9 cellular contexts compared by ENCODE assay signal in genomic region chr20:31711416-31712111, GRCh38. TPM values are rescaled to one million over a fixed set of nuclear protein-coding genes. Genes with fewer than 3 reads are reported as not detected.
A peak's percentile ranks its signal among the peaks of the same experiment; 100 is the strongest.
DNase-seq lines count a peak whose midpoint lies in the region; ATAC-seq, FAIRE-seq and TF ChIP-seq lines count a peak whose summit lies in the region.
"Had no signal": no experiment of that assay in that cellular context is flagged by ENCODE, and none has a peak within 500 bp of the region (broad histone marks: within the 10 kb centered on the region; RNA-seq: fewer than 3 reads in every experiment).

No MANE protein-coding gene starts in this region.

- H2AFZ ChIP-seq in PC-3 (ENCODE audit: low read length) = no peak overlapping the region
- H2AFZ ChIP-seq in endothelial cell of umbilical vein (ENCODE audit: low read depth, low read length) = no peak overlapping the region

- BruUV-seq in PC-3 (replicated peaks; lab: Mats Ljungman, UMichigan) = no TSS peak
- BruUV-seq in endothelial cell of umbilical vein (replicated peaks; lab: Mats Ljungman, UMichigan) = no TSS peak

- in situ Hi-C loops in gastrocnemius medialis (cut with MboI; ENCODE audit: low sequenced_read_pairs in 4 of 4) = no loop called here

- CTCF ChIA-PET in PC-3 (lab: Charles Lee) = no interaction called here
- CTCF ChIA-PET in endothelial cell of umbilical vein (lab: Charles Lee) = interaction anchor here (1.2 to 5.4 kb wide), 5 partner anchors 12 to 77 kb away, joined by 4 to 48 read pairs (median 16); no protein-coding TSS in a partner anchor

- H3K79me2 ChIP-seq in PC-3 (ENCODE audit: low read length) (peaks cover 99% of the 10 kb centered on the region), endothelial cell of umbilical vein (ENCODE audit: control insufficient read depth, insufficient read depth, low read length) (peaks cover 79% of the 10 kb centered on the region)

- ATAC-seq in PC-3 (no peak), gastrocnemius medialis (no peak), GM18858 (IDR thresholded peaks at IDR 0.05; ENCODE audit: unreplicated experiment) (no peak), GM21515 (IDR thresholded peaks at IDR 0.05; ENCODE audit: unreplicated experiment) (no peak), GM19397 (IDR thresholded peaks at IDR 0.05; ENCODE audit: unreplicated experiment) (no peak)

- intact Hi-C loops in PC-3 (cut with micrococcal nuclease) (loop anchor here (1.0 to 2.0 kb wide), 2 partner anchors 9 to 31 kb away; no protein-coding TSS in a partner anchor), endothelial cell of umbilical vein (cut with micrococcal nuclease) (loop anchor here (1.0 to 2.0 kb wide), 7 partner anchors 7 to 138 kb away; partner anchors contain the start of gene ID1), gastrocnemius medialis (cut with DNase I; ENCODE audit: low total_unique reads) (loop anchor here (2.0 kb wide), 1 partner anchor 41 kb away; no protein-coding TSS in a partner anchor)

- no peaks in the 10 kb centered on the region for H3K27me3 ChIP-seq in PC-3 (ENCODE audit: low read length)
- H3K27me3 ChIP-seq in endothelial cell of umbilical vein (ENCODE audit: control insufficient read depth in 2 of 2, insufficient read depth in 2 of 2, low read length in 2 of 2) = no peaks in the 10 kb centered on the region
- no peaks in the 10 kb centered on the region for H3K27me3 ChIP-seq in gastrocnemius medialis
- H3K27me3 ChIP-seq in effector memory CD4-positive, alpha-beta T cell (replicated peaks; ENCODE audit: control insufficient read depth, insufficient read depth, low read length, poor library complexity, severe bottlenecking) = no peaks in the 10 kb centered on the region

- dilution Hi-C loops in endothelial cell of umbilical vein (cut with MboI; ENCODE audit: extremely low pct_ligation_motif_present, low sequenced_read_pairs) = no loop called here

- TF ChIP-seq POLR2A in endothelial cell of umbilical vein (IDR thresholded peaks at IDR 0.05; ENCODE audit: low read depth, low read length) (no peak), gastrocnemius medialis (IDR thresholded peaks at IDR 0.05) (no peak)

- peaks cover 16% of the 10 kb centered on the region for H3F3A ChIP-seq in PC-3 (ENCODE audit: low read length, unreplicated experiment)

- no peaks in the 10 kb centered on the region for H3K9me1 ChIP-seq in endothelial cell of umbilical vein (replicated peaks; ENCODE audit: control insufficient read depth, extremely low read depth, insufficient read depth, low read length)

- H3K36me3 ChIP-seq in PC-3 (ENCODE audit: low read depth, low read length) (peaks cover 77% of the 10 kb centered on the region), endothelial cell of umbilical vein (ENCODE audit: control insufficient read depth in 2 of 2, extremely low read depth in 1 of 2, insufficient read depth in 2 of 2, low read length in 2 of 2) (peaks cover 15 to 18% of the 10 kb centered on the region in 2 experiments), gastrocnemius medialis (peaks cover 0 to 7% of the 10 kb centered on the region in 2 donors)
- peaks cover 17% of the 10 kb centered on the region for H3K36me3 ChIP-seq in effector memory CD4-positive, alpha-beta T cell (ENCODE audit: control insufficient read depth, insufficient read depth, low read length)

- H4K20me1 ChIP-seq in PC-3 (ENCODE audit: low read length) = no peaks in the 10 kb centered on the region
- H4K20me1 ChIP-seq in endothelial cell of umbilical vein (replicated peaks; ENCODE audit: control insufficient read depth, extremely low read depth, insufficient read depth, low read length) = no peaks in the 10 kb centered on the region

- H3K4me3 ChIP-seq in PC-3 (ENCODE audit: low read length) (peak overlapping the region; percentile 59), endothelial cell of umbilical vein (replicated peaks in 1 of 3; ENCODE audit: insufficient read depth in 1 of 3, low read depth in 1 of 3, low read length in 3 of 3) (no peak overlapping the region), gastrocnemius medialis (peak overlapping the region in 3 of 4 donors; percentile 8 to 26 (median 23))
- no peak overlapping the region for H3K4me3 ChIP-seq in effector memory CD4-positive, alpha-beta T cell (ENCODE audit: insufficient read depth, low read depth, low read length, poor library complexity, severe bottlenecking)

- H3K9ac ChIP-seq in PC-3 (ENCODE audit: low read length) (peak overlapping the region; percentile 90), endothelial cell of umbilical vein (replicated peaks; ENCODE audit: extremely low read depth, insufficient read depth, low read length) (peak overlapping the region; percentile 89)

- H3K4me2 ChIP-seq in PC-3 (ENCODE audit: low read length) (peak overlapping the region; percentile 87), endothelial cell of umbilical vein (ENCODE audit: insufficient read depth, low read length) (peak overlapping the region; percentile 69)

- H3K9me2 ChIP-seq in PC-3 (replicated peaks; ENCODE audit: low read length) = no peaks in the 10 kb centered on the region

- H3K4me1 ChIP-seq in PC-3 (ENCODE audit: insufficient read depth, low read length) = peaks cover 88% of the 10 kb centered on the region
- peaks cover 45% of the 10 kb centered on the region for H3K4me1 ChIP-seq in endothelial cell of umbilical vein (ENCODE audit: control insufficient read depth, extremely low read depth, insufficient read depth, low read length)
- peaks cover 88 to 96% of the 10 kb centered on the region in 2 donors for H3K4me1 ChIP-seq in gastrocnemius medialis
- H3K4me1 ChIP-seq in effector memory CD4-positive, alpha-beta T cell (ENCODE audit: control insufficient read depth, insufficient read depth, low read length, poor library complexity, severe bottlenecking) = peaks cover 39% of the 10 kb centered on the region

- DNase-seq in DMS53 treated with DMSO at 0.1 percent for 48 hours (lab: John Stamatoyannopoulos, UW; ENCODE audit: unreplicated experiment) (peak; percentile 60), PC-3 (peak; percentile 20), endothelial cell of umbilical vein (ENCODE audit: low read depth, low spot score) (no peak), gastrocnemius medialis (no peak)
- DNase-seq in effector memory CD4-positive, alpha-beta T cell = no peak
- DNase-seq: amniotic stem cell had no signal

- TF ChIP-seq CTCF in PC-3 (conservative IDR thresholded peaks at IDR 0.05; ENCODE audit: low read depth, low read length) = no peak
- TF ChIP-seq CTCF in endothelial cell of umbilical vein (IDR thresholded peaks at IDR 0.05; ENCODE audit: extremely low read depth in 1 of 2, insufficient read depth in 1 of 2, low read depth in 1 of 2, low read length in 2 of 2) = no peak
- TF ChIP-seq CTCF in gastrocnemius medialis (IDR thresholded peaks at IDR 0.05 in 4 of 5, conservative IDR thresholded peaks at IDR 0.05 in 1 of 5) = no peak

- no peaks in the 10 kb centered on the region for H3K9me3 ChIP-seq in PC-3 (ENCODE audit: low read length)
- H3K9me3 ChIP-seq in endothelial cell of umbilical vein (replicated peaks; ENCODE audit: control insufficient read depth, insufficient read depth, low read length) = no peaks in the 10 kb centered on the region
- H3K9me3 ChIP-seq in gastrocnemius medialis = no peaks in the 10 kb centered on the region
- no peaks in the 10 kb centered on the region for H3K9me3 ChIP-seq in effector memory CD4-positive, alpha-beta T cell (ENCODE audit: control insufficient read depth, low read length)

- no peak for FAIRE-seq in endothelial cell of umbilical vein (lab: Jason Lieb, UNC)

- POLR2A ChIA-PET in PC-3 (lab: Charles Lee; ENCODE audit: unreplicated experiment) = interaction anchor here (0.5 to 1.4 kb wide), 3 partner anchors 8 to 12 kb away, joined by 3 to 4 read pairs (median 3); partner anchors contain the start of gene BCL2L1
- POLR2A ChIA-PET in endothelial cell of umbilical vein (lab: Charles Lee) = interaction anchor here (3.4 kb wide), 1 partner anchor 12 kb away, joined by 22 read pairs; the partner anchor contains the start of gene BCL2L1

- H3K27ac ChIP-seq in PC-3 (ENCODE audit: low read length) (peak overlapping the region; percentile 99), endothelial cell of umbilical vein (ENCODE audit: insufficient read depth, low read depth, low read length) (peak overlapping the region; percentile 97), gastrocnemius medialis (peak overlapping the region; percentile 97 to 98 (median 97))
- H3K27ac ChIP-seq in effector memory CD4-positive, alpha-beta T cell (ENCODE audit: insufficient read depth, low read length, poor library complexity, severe bottlenecking) = no peak overlapping the region

TF ChIP-seq in endothelial cell of umbilical vein, 7 proteins besides CTCF, POLR2A, EP300 and RAD21 (continues in another document):
- TF ChIP-seq GATA2 (IDR thresholded peaks at IDR 0.05; ENCODE audit: insufficient read depth, insufficient read length, low read depth, low read length) (no peak), EZH2 (IDR thresholded peaks at IDR 0.05; ENCODE audit: borderline replicate concordance, low read depth, low read length, severe bottlenecking) (no peak), MYC (IDR thresholded peaks at IDR 0.05; ENCODE audit: low read depth, low read length) (no peak), MAX (IDR thresholded peaks at IDR 0.05; ENCODE audit: insufficient read depth, insufficient read length) (no peak)

RNA-seq across cellular contexts. Expression of gene BCL2L1, which starts 11.1 kb away (rescaled TPM):
- total RNA-seq in PC-3 (2014; rRNA removed) (260 and 277 TPM in 2 replicates), endothelial cell of umbilical vein (101 and 105 TPM in 2 replicates), gastrocnemius medialis (10 to 100 TPM; 41.5 to 87.8 (median 55.3) TPM)
- polyA plus RNA-seq in endothelial cell of umbilical vein = 78.0 and 81.3 TPM in 2 replicates
- 78.4 and 83.9 TPM in 2 replicates for polyA plus RNA-seq in endothelial cell of umbilical vein (2011; cell fraction: cytosol; rRNA removed)
- polyA plus RNA-seq in endothelial cell of umbilical vein (2011; cell fraction: nucleus; rRNA removed) = 42.9 and 43.5 TPM in 2 replicates
- polyA plus RNA-seq in endothelial cell of umbilical vein (2012) = 74.2 and 97.0 TPM in 2 replicates
- polyA minus RNA-seq in endothelial cell of umbilical vein = 72.0 and 73.5 TPM in 2 replicates
- polyA minus RNA-seq in endothelial cell of umbilical vein (2011; cell fraction: cytosol; rRNA and poly(A)+ RNA removed) = 22.6 TPM
- 27.9 and 30.0 TPM in 2 replicates for polyA minus RNA-seq in endothelial cell of umbilical vein (2011; cell fraction: nucleus; rRNA and poly(A)+ RNA removed)

RNA-seq across cellular contexts. Expression of gene TPX2, which starts 27.5 kb away (rescaled TPM):
- 128 and 151 TPM in 2 replicates for total RNA-seq in PC-3 (2014; rRNA removed)
- 112 and 114 TPM in 2 replicates for total RNA-seq in endothelial cell of umbilical vein
- polyA plus RNA-seq in endothelial cell of umbilical vein = 18.1 and 24.8 TPM in 2 replicates
- polyA plus RNA-seq in endothelial cell of umbilical vein (2011; cell fraction: cytosol; rRNA removed) = 39.5 and 43.6 TPM in 2 replicates
- polyA plus RNA-seq in endothelial cell of umbilical vein (2011; cell fraction: nucleus; rRNA removed) = 41.7 and 54.4 TPM in 2 replicates
- 50.0 and 107 TPM in 2 replicates for polyA plus RNA-seq in endothelial cell of umbilical vein (2012)
- 27.3 and 29.8 TPM in 2 replicates for polyA minus RNA-seq in endothelial cell of umbilical vein
- 70.3 TPM for polyA minus RNA-seq in endothelial cell of umbilical vein (2011; cell fraction: cytosol; rRNA and poly(A)+ RNA removed)
- 22.2 and 35.1 TPM in 2 replicates for polyA minus RNA-seq in endothelial cell of umbilical vein (2011; cell fraction: nucleus; rRNA and poly(A)+ RNA removed)
- 1 to 10 TPM in 2 of 4 donors, under 1 TPM in 2; 0.46 to 1.9 (median 1.0) TPM for total RNA-seq in gastrocnemius medialis

Comparison
In these comparisons a context has a peak if more than half of its experiments do, and no peak if none do; other contexts are left out.
1. DNase-seq: peak in DMS53 treated with DMSO at 0.1 percent for 48 hours (single experiment) and PC-3 (single experiment); none in endothelial cell of umbilical vein (single experiment), gastrocnemius medialis (0 of 2) and effector memory CD4-positive, alpha-beta T cell (0 of 3).
2. H3K4me3 ChIP-seq: peak in PC-3 (single experiment) and gastrocnemius medialis (3 of 4); none in endothelial cell of umbilical vein (0 of 3) and effector memory CD4-positive, alpha-beta T cell (single experiment).
3. RNA of gene TPX2, which starts 27.5 kb away (total RNA-seq): 128 to 151 TPM in PC-3 and 112 to 114 TPM in endothelial cell of umbilical vein; 0.46 to 1.9 TPM in gastrocnemius medialis; every median in the first group is over 10 times any median in the second.